Comparison of ENCODE assay signal across 8 cellular contexts in the genomic region with DNA sequence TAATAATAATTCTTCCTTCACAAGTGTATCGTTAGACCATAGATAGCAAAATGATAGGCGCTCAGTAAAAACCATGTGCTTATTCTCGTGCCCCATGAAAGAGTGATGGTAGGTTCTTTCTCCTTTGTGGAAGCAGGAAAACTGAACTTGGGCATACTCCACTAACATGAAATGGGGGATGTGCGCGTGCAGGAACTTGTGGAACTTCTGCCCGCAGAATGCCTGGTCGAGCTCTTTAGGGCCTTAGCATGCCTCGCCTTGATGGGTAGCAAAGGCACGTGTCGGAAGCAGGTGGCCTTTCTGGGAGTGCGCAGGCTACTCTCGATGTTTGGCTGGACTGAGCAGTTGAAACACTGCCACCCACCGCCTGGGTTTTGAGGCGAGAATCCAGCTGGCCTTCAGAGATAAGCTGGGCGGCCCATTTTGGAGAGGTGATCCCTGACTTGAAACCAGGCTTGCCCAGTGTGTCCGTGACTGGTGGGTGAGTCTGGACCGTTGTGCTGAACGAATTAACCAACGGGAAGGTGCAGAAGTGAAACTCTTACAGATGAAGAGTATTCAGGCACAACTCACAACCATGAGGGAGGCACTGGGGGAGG. TPM values are rescaled to one million over a fixed set of nuclear protein-coding genes. Genes with fewer than 3 reads are reported as not detected.
A peak's percentile ranks its signal among the peaks of the same experiment; 100 is the strongest.
DNase-seq lines count a peak whose midpoint lies in the region; ATAC-seq and TF ChIP-seq lines count a peak whose summit lies in the region.

No MANE protein-coding gene starts in this region.

- POLR2A ChIA-PET in activated CD8-positive, alpha-beta T cell treated with anti-CD3 and anti-CD28 coated beads for 36 hours (lab: Charles Lee) = interaction anchor here (1.1 to 2.5 kb wide), 4 partner anchors 53 to 502 kb away, joined by 3 to 13 read pairs (median 4); a partner anchor contains a TSS

- TF ChIP-seq CTCF in activated CD8-positive, alpha-beta T cell treated with anti-CD3 and anti-CD28 coated beads for 36 hours (IDR thresholded peaks at IDR 0.05) = no peak
- TF ChIP-seq CTCF in mesothelial cell of epicardium (IDR thresholded peaks at IDR 0.05; ENCODE audit: unreplicated experiment) = no peak

- peak overlapping the region; percentile 84 for H3K4me3 Mint-ChIP-seq in activated CD8-positive, alpha-beta T cell treated with anti-CD3 and anti-CD28 coated beads for 36 hours
- peak overlapping the region; percentile 86 for H3K4me3 Mint-ChIP-seq in mesothelial cell of epicardium

- H3K27ac Mint-ChIP-seq in activated CD8-positive, alpha-beta T cell treated with anti-CD3 and anti-CD28 coated beads for 36 hours = peak overlapping the region; percentile 96
- peak overlapping the region; percentile 98 for H3K27ac Mint-ChIP-seq in mesothelial cell of epicardium

- intact Hi-C loops in activated CD8-positive, alpha-beta T cell treated with anti-CD3 and anti-CD28 coated beads for 36 hours (cut with micrococcal nuclease) = loop anchor here (2.0 to 5.0 kb wide), 2 partner anchors 54 to 174 kb away; a partner anchor contains a TSS

- CTCF ChIA-PET in activated CD8-positive, alpha-beta T cell treated with anti-CD3 and anti-CD28 coated beads for 36 hours (lab: Charles Lee) = interaction anchor here (1.1 to 1.9 kb wide), 4 partner anchors 54 to 285 kb away, joined by 3 to 8 read pairs (median 4); a partner anchor contains a TSS

- H3K4me1 Mint-ChIP-seq in activated CD8-positive, alpha-beta T cell treated with anti-CD3 and anti-CD28 coated beads for 36 hours (ENCODE audit: low read depth) = peaks cover 16% of the 10 kb centered on the region
- peaks cover 12% of the 10 kb centered on the region for H3K4me1 Mint-ChIP-seq in mesothelial cell of epicardium

- ATAC-seq in HG02759 (IDR thresholded peaks at IDR 0.05; ENCODE audit: unreplicated experiment) = peak; percentile 19
- ATAC-seq in activated CD8-positive, alpha-beta T cell treated with anti-CD3 and anti-CD28 coated beads for 36 hours = no peak
- ATAC-seq in HG03442 (IDR thresholded peaks at IDR 0.05; ENCODE audit: unreplicated experiment) = no peak

- H3K36me3 Mint-ChIP-seq in activated CD8-positive, alpha-beta T cell treated with anti-CD3 and anti-CD28 coated beads for 36 hours (ENCODE audit: low read depth) = peaks cover 3% of the 10 kb centered on the region
- H3K36me3 Mint-ChIP-seq in mesothelial cell of epicardium = peaks cover 3% of the 10 kb centered on the region

- DNase-seq in Daoy (ENCODE audit: low read depth) (peak; percentile 65), NCI-H2196 treated with DMSO at 0.1 percent for 48 hours (lab: John Stamatoyannopoulos, UW; ENCODE audit: unreplicated experiment) (peak; percentile 94), epithelial cell of prostate (ENCODE audit: low read depth, low spot score) (no peak), mesothelial cell of epicardium (ENCODE audit: low spot score in 2 of 2, unreplicated experiment in 2 of 2) (no peak), stromal cell of bone marrow (ENCODE audit: low read depth) (peak; percentile 47)
- peak; percentile 31 for DNase-seq in activated CD8-positive, alpha-beta T cell treated with anti-CD3 and anti-CD28 coated beads for 36 hours

- peak overlapping the region; percentile 81 for H3K27ac ChIP-seq in epithelial cell of prostate

- no peaks in the 10 kb centered on the region for H3K27me3 Mint-ChIP-seq in activated CD8-positive, alpha-beta T cell treated with anti-CD3 and anti-CD28 coated beads for 36 hours
- H3K27me3 Mint-ChIP-seq in mesothelial cell of epicardium (ENCODE audit: low read depth) = no peaks in the 10 kb centered on the region

- H3K9me3 Mint-ChIP-seq in activated CD8-positive, alpha-beta T cell treated with anti-CD3 and anti-CD28 coated beads for 36 hours = no peaks in the 10 kb centered on the region
- no peaks in the 10 kb centered on the region for H3K9me3 Mint-ChIP-seq in mesothelial cell of epicardium

RNA-seq across cellular contexts. Expression of a gene that starts 0.8 kb away (rescaled TPM):
- 65.7 and 85.3 TPM in 2 replicates for total RNA-seq in Daoy (2014; rRNA removed; shearing (Covaris generic))
- total RNA-seq in activated CD8-positive, alpha-beta T cell treated with anti-CD3 and anti-CD28 coated beads for 36 hours = 10 to 100 TPM; 61.5 to 61.8 TPM
- 29.2 to 31.2 TPM (median 31.1 TPM) in 3 replicates for total RNA-seq in mesothelial cell of epicardium

RNA-seq across cellular contexts. Expression of a gene that starts 54.8 kb away (rescaled TPM):
- 5.1 and 24.9 TPM in 2 replicates for total RNA-seq in Daoy (2014; rRNA removed; shearing (Covaris generic))
- 10 to 100 TPM; 35.8 to 36.8 TPM for total RNA-seq in activated CD8-positive, alpha-beta T cell treated with anti-CD3 and anti-CD28 coated beads for 36 hours
- total RNA-seq in mesothelial cell of epicardium = 43.2 to 44.5 TPM (median 43.5 TPM) in 3 replicates

Comparison
In these comparisons a context has a peak if more than half of its experiments do, and no peak if none do; other contexts are left out.
1. DNase-seq: peak in Daoy (single experiment), NCI-H2196 treated with DMSO at 0.1 percent for 48 hours (single experiment), activated CD8-positive, alpha-beta T cell treated with anti-CD3 and anti-CD28 coated beads for 36 hours (single experiment) and stromal cell of bone marrow (single experiment); none in epithelial cell of prostate (single experiment) and mesothelial cell of epicardium (0 of 2).